Comparison of ENCODE assay signal across 8 cellular contexts in the genomic region with DNA sequence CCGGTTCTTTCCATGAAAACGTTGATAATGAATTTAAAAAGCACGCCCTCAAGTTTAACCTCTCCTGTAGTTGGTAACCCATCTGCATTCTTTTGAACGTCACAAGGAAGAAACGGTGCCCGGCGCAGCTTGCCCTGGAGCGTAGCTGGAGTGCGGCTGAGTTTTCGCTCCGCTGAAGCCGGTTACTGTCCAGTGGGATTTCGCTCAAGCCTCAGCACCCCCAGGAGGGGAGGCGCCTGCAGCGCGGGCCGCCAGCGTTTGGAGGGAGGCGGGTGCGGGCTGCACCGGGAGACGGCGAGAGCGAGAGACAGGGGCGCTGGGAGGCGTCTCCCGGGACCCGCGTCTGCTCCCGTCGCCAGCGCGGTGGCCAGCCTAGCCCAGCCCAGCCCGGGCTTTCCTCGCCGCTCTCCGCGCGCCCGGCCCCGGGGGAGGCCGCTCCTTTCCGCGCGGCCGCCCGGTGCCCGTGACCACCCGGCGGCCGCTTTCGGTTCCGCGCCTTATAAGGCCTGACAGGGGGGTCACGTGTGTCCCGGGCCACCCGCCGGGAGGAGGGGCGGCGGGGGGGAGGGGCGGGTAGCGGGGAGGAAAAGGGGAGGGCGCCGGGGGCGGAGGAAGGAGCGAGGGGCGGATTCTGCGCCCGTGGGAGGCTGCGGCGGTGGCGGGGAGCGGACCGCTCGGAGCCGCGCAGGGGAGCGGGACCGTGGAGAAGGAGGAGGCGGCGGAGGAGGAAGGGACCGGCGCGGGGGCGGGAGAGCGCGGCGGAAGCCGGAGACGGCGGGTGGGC. TPM values are rescaled to one million over a fixed set of nuclear protein-coding genes. Genes with fewer than 3 reads are reported as not detected.
DNase-seq lines count a peak whose midpoint lies in the region; ATAC-seq and TF ChIP-seq lines count a peak whose summit lies in the region.

No MANE protein-coding gene starts in this region.

- H3K4me3 ChIP-seq in astrocyte of the spinal cord (ENCODE audit: low read depth, low read length) = peak overlapping the region; percentile 92
- peak overlapping the region; percentile 88 for H3K4me3 ChIP-seq in iPS DF 6.9 (ENCODE audit: low read length)
- H3K4me3 ChIP-seq in sigmoid colon = peak overlapping the region; percentile 71 to 89 (median 86)

- TF ChIP-seq CTCF in GM13977 (IDR thresholded peaks at IDR 0.05; ENCODE audit: extremely low read depth, insufficient read depth, missing control alignments) (peak; percentile 18), astrocyte of the spinal cord (IDR thresholded peaks at IDR 0.05; ENCODE audit: low read depth, low read length) (peak; percentile 1), sigmoid colon (IDR thresholded peaks at IDR 0.05) (no peak)

- no CpG with 5 or more reads among the region's 91 CpGs for whole genome bisulfite sequencing in iPS DF 6.9 (ENCODE audit: insufficient coverage, insufficient read length)
- 1% methylated on average over 90 to 91 of the region's 91 CpGs for WGBS in sigmoid colon, 2 donors

- H3K9me3 ChIP-seq in iPS DF 6.9 (ENCODE audit: control insufficient read depth, insufficient read depth, low read length) (no peaks in the 10 kb centered on the region), sigmoid colon (peaks cover 0 to 2% (median 0%) of the 10 kb centered on the region in 4 donors)

- TF ChIP-seq EP300 in sigmoid colon (IDR thresholded peaks at IDR 0.05) = no peak

- ATAC-seq in HG02623 (IDR thresholded peaks at IDR 0.05; ENCODE audit: unreplicated experiment) = peak; percentile 65

- DNase-seq in GM13977 (ENCODE audit: low spot score) = peak; percentile 98
- DNase-seq in NCI-H1092 treated with DMSO at 0.1 percent for 48 hours (lab: John Stamatoyannopoulos, UW) = peak; percentile 76
- DNase-seq in T-helper 9 cell = peak; percentile 89
- peak; percentile 85 for DNase-seq in astrocyte of the spinal cord (ENCODE audit: low read depth, low spot score)
- no peak for DNase-seq in iPS DF 6.9 (ENCODE audit: low read depth, low spot score)
- DNase-seq in sigmoid colon = peak; percentile 97
- DNase-seq in OCI-M2 (lab: John Stamatoyannopoulos, UW; ENCODE audit: unreplicated experiment) = no peak

- H3K36me3 ChIP-seq in iPS DF 6.9 (ENCODE audit: control insufficient read depth, insufficient read depth, low read length) (no peaks in the 10 kb centered on the region), sigmoid colon (no peaks in the 10 kb centered on the region)

- no peaks in the 10 kb centered on the region for H3K4me1 ChIP-seq in iPS DF 6.9 (ENCODE audit: control insufficient read depth, insufficient read depth, low read length)
- peaks cover 0 to 19% (median 12%) of the 10 kb centered on the region in 4 donors for H3K4me1 ChIP-seq in sigmoid colon

- TF ChIP-seq POLR2A in sigmoid colon (IDR thresholded peaks at IDR 0.05) = peak; percentile 18 to 28

- intact Hi-C loops in sigmoid colon (cut with DNase I) = loop anchor here (2.0 to 10.0 kb wide), 5 partner anchors 71 to 975 kb away; partner anchors contain the start of genes VWA8 and WBP4

- H3K27me3 ChIP-seq in iPS DF 6.9 (ENCODE audit: control insufficient read depth, insufficient read depth, low read length) = peaks cover 13% of the 10 kb centered on the region; the same call in 1 of the 2 replicates
- no peaks in the 10 kb centered on the region for H3K27me3 ChIP-seq in sigmoid colon

- in situ Hi-C loops in GM13977 (cut with MboI; ENCODE audit: low pct_unique_long_range_greater_than_20kb, low sequenced_read_pairs, unreplicated experiment) = no loop called here
- in situ Hi-C loops in astrocyte of the spinal cord (cut with HindIII; ENCODE audit: low sequenced_read_pairs) = no loop called here

- no peak overlapping the region for H3K27ac ChIP-seq in iPS DF 6.9 (ENCODE audit: low read length)
- peak overlapping the region; percentile 95 to 99 (median 99) for H3K27ac ChIP-seq in sigmoid colon

RNA-seq across cellular contexts. Expression of gene DGKH, which starts 8.3 kb away (rescaled TPM):
- total RNA-seq in sigmoid colon = 10 to 100 TPM; 13.9 to 23.3 (median 17.0) TPM
- polyA plus RNA-seq in sigmoid colon = 1 to 10 TPM; 1.2 to 3.5 (median 1.4) TPM

Comparison
In these comparisons a context has a peak if more than half of its experiments do, and no peak if none do; other contexts are left out.
1. DNase-seq: peak in GM13977 (single experiment), NCI-H1092 treated with DMSO at 0.1 percent for 48 hours (single experiment), T-helper 9 cell (single experiment), astrocyte of the spinal cord (single experiment) and sigmoid colon (single experiment); none in iPS DF 6.9 (single experiment) and OCI-M2 (single experiment).
2. CTCF ChIP-seq: peak in GM13977 (single experiment) and astrocyte of the spinal cord (single experiment); none in sigmoid colon (0 of 4).
3. Peak in every context shown above with its lines, with median percentiles within 50 percentile points of each other: H3K4me3 ChIP-seq.